In genomic region chr10:34160595-34160994, GRCh38 we compare ENCODE assay signal across 21 cellular contexts.
"Had no signal": no experiment of that assay in that cellular context is flagged by ENCODE, and none has a peak within 500 bp of the region (broad histone marks: within the 10 kb centered on the region; RNA-seq: fewer than 3 reads in every experiment).

No MANE protein-coding gene starts in this region.

- DNase-seq: cortex of kidney; effector CD8-positive, alpha-beta T cell; effector memory CD8-positive, alpha-beta T cell; endodermal cell; erythroblast; esophagus squamous epithelium; foreskin fibroblast; foreskin melanocyte; gastrocnemius medialis; glutamatergic neuron; head of caudate nucleus; heart right ventricle; hippocampal formation; left cardiac atrium; left lung; left ventricle myocardium superior; lower lobe of right lung; mesenchymal stem cell; mucosa of descending colon; naive B cell; naive thymus-derived CD8-positive, alpha-beta T cell had no signal
